8 cellular contexts compared by ENCODE assay signal in the genomic region with DNA sequence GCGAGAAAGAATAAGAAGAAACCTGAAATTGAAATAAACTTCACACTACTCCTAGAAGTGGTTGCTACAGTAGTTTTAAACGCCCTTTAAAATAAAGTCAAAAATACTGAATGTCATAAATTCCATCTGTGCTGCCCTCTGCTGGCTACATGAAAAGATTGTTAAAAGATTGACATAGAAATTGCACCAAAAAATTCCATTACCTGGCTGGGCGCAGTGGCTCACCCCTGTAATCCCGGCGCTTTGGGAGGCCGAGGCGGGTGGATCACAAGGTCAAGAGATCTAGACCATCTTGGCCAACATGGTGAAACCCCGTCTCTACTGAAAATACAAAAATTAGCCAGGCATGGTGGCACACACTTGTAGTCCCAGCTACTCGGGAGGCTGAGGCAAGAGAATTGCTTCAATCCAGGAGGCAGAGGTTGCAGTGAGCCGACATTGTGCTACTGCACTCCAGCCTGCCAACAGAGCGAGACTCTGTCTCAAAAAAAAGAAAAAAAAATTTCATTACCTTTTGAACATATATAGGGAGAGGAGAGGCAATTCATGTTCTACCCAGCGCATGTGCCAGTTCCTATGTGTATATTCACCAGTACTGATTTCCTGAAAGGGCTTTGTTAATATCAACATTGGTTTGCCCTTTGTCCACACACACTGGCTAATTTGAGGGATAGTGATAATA. TPM values are rescaled to one million over a fixed set of nuclear protein-coding genes. Genes with fewer than 3 reads are reported as not detected.
A peak's percentile ranks its signal among the peaks of the same experiment; 100 is the strongest.
DNase-seq lines count a peak whose midpoint lies in the region; ATAC-seq, FAIRE-seq and TF ChIP-seq lines count a peak whose summit lies in the region.

No MANE protein-coding gene starts in this region.

- ATAC-seq in stimulated activated naive B cell treated with anti-CD40 and anti-IgM and Interleukin-4, amounts not matched to agents 10 μg/mL and 1 μg/mL and 100 μg/mL, for 72 hours (replicated peaks) = no peak

- peaks cover 3% of the 10 kb centered on the region for H3K36me3 Mint-ChIP-seq in activated naive CD8-positive, alpha-beta T cell
- H3K36me3 Mint-ChIP-seq in immature natural killer cell = peaks cover 0 to 7% (median 4%) of the 10 kb centered on the region in 3 donors
- peaks cover 26 to 27% of the 10 kb centered on the region in 2 donors for H3K36me3 Mint-ChIP-seq in stimulated activated naive B cell treated with anti-CD40 and anti-IgM and Interleukin-4, amounts not matched to agents 10 μg/mL and 1 μg/mL and 100 μg/mL, for 72 hours

- no peak for FAIRE-seq in GM12892 (lab: Jason Lieb, UNC)

- peak overlapping the region; percentile 64 for H3K4me3 Mint-ChIP-seq in activated naive CD8-positive, alpha-beta T cell
- peak overlapping the region; percentile 61 to 88 (median 85) for H3K4me3 Mint-ChIP-seq in immature natural killer cell
- peak overlapping the region; percentile 18 to 26 for H3K4me3 Mint-ChIP-seq in stimulated activated naive B cell treated with anti-CD40 and anti-IgM and Interleukin-4, amounts not matched to agents 10 μg/mL and 1 μg/mL and 100 μg/mL, for 72 hours

- H3K9me3 Mint-ChIP-seq in activated naive CD8-positive, alpha-beta T cell (ENCODE audit: low read depth) = no peaks in the 10 kb centered on the region
- no peaks in the 10 kb centered on the region for H3K9me3 Mint-ChIP-seq in immature natural killer cell
- H3K9me3 Mint-ChIP-seq in stimulated activated naive B cell treated with anti-CD40 and anti-IgM and Interleukin-4, amounts not matched to agents 10 μg/mL and 1 μg/mL and 100 μg/mL, for 72 hours = no peaks in the 10 kb centered on the region

- peak; percentile 38 for TF ChIP-seq CTCF in NB4 (IDR thresholded peaks at IDR 0.05; ENCODE audit: low read depth, low read length)

- DNase-seq in NCI-H510A treated with DMSO at 0.1 percent for 48 hours (lab: John Stamatoyannopoulos, UW) = peak; percentile 18
- no peak for DNase-seq in NCI-H510A (lab: John Stamatoyannopoulos, UW)
- peak; percentile 55 for DNase-seq in NB4 (ENCODE audit: low read depth)
- peak; percentile 45 to 59 (median 49) for DNase-seq in immature natural killer cell
- DNase-seq in stimulated activated naive B cell treated with anti-CD40 and anti-IgM and Interleukin-4, amounts not matched to agents 10 μg/mL and 1 μg/mL and 100 μg/mL, for 72 hours = no peak
- DNase-seq in SKM-1 treated with dmso at 0.1 percent for 144 hours (lab: John Stamatoyannopoulos, UW; ENCODE audit: unreplicated experiment) = no peak
- no peak for DNase-seq in GM12892 (ENCODE audit: insufficient read length)

- H3K27ac Mint-ChIP-seq in activated naive CD8-positive, alpha-beta T cell = peak overlapping the region; percentile 94
- peak overlapping the region; percentile 91 to 99 (median 95) for H3K27ac Mint-ChIP-seq in immature natural killer cell
- peak overlapping the region; percentile 86 for H3K27ac Mint-ChIP-seq in stimulated activated naive B cell treated with anti-CD40 and anti-IgM and Interleukin-4, amounts not matched to agents 10 μg/mL and 1 μg/mL and 100 μg/mL, for 72 hours

- TF ChIP-seq POLR2A in NB4 (IDR thresholded peaks at IDR 0.05; ENCODE audit: extremely low read depth, insufficient read length) (no peak), GM12892 (IDR thresholded peaks at IDR 0.05; ENCODE audit: low read depth, low read length) (no peak)

- H3K27me3 Mint-ChIP-seq in activated naive CD8-positive, alpha-beta T cell = no peaks in the 10 kb centered on the region
- H3K27me3 Mint-ChIP-seq in immature natural killer cell (ENCODE audit: low read depth in 3 of 3) = peaks cover 0 to 21% (median 16%) of the 10 kb centered on the region in 3 donors
- no peaks in the 10 kb centered on the region for H3K27me3 Mint-ChIP-seq in stimulated activated naive B cell treated with anti-CD40 and anti-IgM and Interleukin-4, amounts not matched to agents 10 μg/mL and 1 μg/mL and 100 μg/mL, for 72 hours

- peaks cover 90% of the 10 kb centered on the region for H3K4me1 Mint-ChIP-seq in activated naive CD8-positive, alpha-beta T cell (ENCODE audit: low read depth)
- peaks cover 96 to 100% of the 10 kb centered on the region in 2 donors for H3K4me1 Mint-ChIP-seq in immature natural killer cell
- peaks cover 57 to 91% of the 10 kb centered on the region in 2 donors for H3K4me1 Mint-ChIP-seq in stimulated activated naive B cell treated with anti-CD40 and anti-IgM and Interleukin-4, amounts not matched to agents 10 μg/mL and 1 μg/mL and 100 μg/mL, for 72 hours

- no peak overlapping the region for H3K4me3 ChIP-seq in NB4 (ENCODE audit: low read depth, low read length)

RNA-seq across cellular contexts. Expression of gene CYTH1, which starts 36.5 kb away (rescaled TPM):
- 100 to 1,000 TPM; 176 to 336 (median 233) TPM for polyA plus RNA-seq in immature natural killer cell
- 182 TPM for polyA plus RNA-seq in GM12892 (2012; ENCODE audit: missing spikeins)

Comparison
In these comparisons a context has a peak if more than half of its experiments do, and no peak if none do; other contexts are left out.
1. DNase-seq: peak in NCI-H510A treated with DMSO at 0.1 percent for 48 hours (single experiment), NB4 (single experiment) and immature natural killer cell (3 of 3); none in NCI-H510A (single experiment), stimulated activated naive B cell treated with anti-CD40 and anti-IgM and Interleukin-4, amounts not matched to agents 10 μg/mL and 1 μg/mL and 100 μg/mL, for 72 hours (single experiment), SKM-1 treated with dmso at 0.1 percent for 144 hours (single experiment) and GM12892 (single experiment).
2. H3K4me3 Mint-ChIP-seq: peak in every context shown above with its lines; median percentile 85 in immature natural killer cell; 64 in activated naive CD8-positive, alpha-beta T cell; 22 in stimulated activated naive B cell treated with anti-CD40 and anti-IgM and Interleukin-4, amounts not matched to agents 10 μg/mL and 1 μg/mL and 100 μg/mL, for 72 hours.
3. Peak in every context shown above with its lines, with median percentiles within 50 percentile points of each other: H3K27ac Mint-ChIP-seq.